Comparison of ENCODE assay signal across 21 cellular contexts in genomic region chr12:15721716-15722115, GRCh38.
DNase-seq lines count a peak whose midpoint lies in the region; FAIRE-seq and TF ChIP-seq lines count a peak whose summit lies in the region.
"Had no signal": no experiment of that assay in that cellular context is flagged by ENCODE, and none has a peak within 500 bp of the region (broad histone marks: within the 10 kb centered on the region; RNA-seq: fewer than 3 reads in every experiment).

No MANE protein-coding gene starts in this region.

- peak overlapping the region; percentile 57 for H3K4me3 ChIP-seq in adipocyte (ENCODE audit: low read length)
- H3K4me3 ChIP-seq in fibroblast of pulmonary artery (replicated peaks; ENCODE audit: low read depth, low read length) = no peak overlapping the region
- no peak overlapping the region for H3K4me3 ChIP-seq in smooth muscle cell
- H3K4me3 ChIP-seq: GM12878 had no signal

- H3K9me3 ChIP-seq in adipocyte (ENCODE audit: control insufficient read depth, low read length) (no peaks in the 10 kb centered on the region), smooth muscle cell (replicated peaks; ENCODE audit: low read depth) (no peaks in the 10 kb centered on the region)
- H3K9me3 ChIP-seq: BE2C had no signal

- no peak for TF ChIP-seq CTCF in fibroblast of pulmonary artery (IDR thresholded peaks at IDR 0.05; ENCODE audit: low read length, missing control alignments)
- TF ChIP-seq CTCF in smooth muscle cell (IDR thresholded peaks at IDR 0.05; ENCODE audit: borderline replicate concordance, insufficient read depth, poor library complexity, severe bottlenecking) = no peak
- TF ChIP-seq CTCF in GM20000 (IDR thresholded peaks at IDR 0.05; ENCODE audit: extremely low read depth, missing control alignments) = no peak

- peak; percentile 42 for DNase-seq in ELR (ENCODE audit: low read depth)
- peak; percentile 61 for DNase-seq in adipocyte (ENCODE audit: low read depth)
- peak; percentile 50 for DNase-seq in fibroblast of pulmonary artery (ENCODE audit: low read depth)
- DNase-seq in smooth muscle cell (lab: John Stamatoyannopoulos, UW; ENCODE audit: unreplicated experiment) = no peak
- DNase-seq in GM20000 (ENCODE audit: low spot score) = no peak
- DNase-seq in GM19239 (ENCODE audit: insufficient read length, low spot score) = no peak
- no peak for DNase-seq in activated T-helper 2 cell treated with anti-CD3 and anti-CD28 coated beads, Interferon-gamma antibody, Interleukin-2, Interleukin-4, amounts not matched to agents 10 μg/mL and 5 μg/mL and 100 μg/mL, durations not matched to agents 14 hours and 24 hours and 36 hours (ENCODE audit: low spot score)
- DNase-seq: activated CD8-positive, alpha-beta T cell treated with anti-CD3 and anti-CD28 coated beads, Interleukin-2, amount 10 ng/mL, durations not matched to agents 7 days and 5 days; activated T-cell treated with anti-CD3 and anti-CD28 coated beads, Interleukin-2, amount 50 U/mL, for 48 hours; BE2C; GF-D8; kidney glomerular epithelial cell; midbrain; NCI-H1417; NCI-H2171; SIG-M5; stimulated activated naive CD4-positive, alpha-beta T cell had no signal

- intact Hi-C loops in activated T-helper 2 cell treated with anti-CD3 and anti-CD28 coated beads, Interferon-gamma antibody, Interleukin-2, Interleukin-4, amounts not matched to agents 10 μg/mL and 5 μg/mL and 100 μg/mL, durations not matched to agents 14 hours and 24 hours and 36 hours (cut with micrococcal nuclease) = no loop called here

- no peaks in the 10 kb centered on the region for H4K20me1 ChIP-seq in smooth muscle cell (ENCODE audit: low read depth)

- H3K36me3 ChIP-seq in adipocyte (ENCODE audit: control insufficient read depth, insufficient read depth, low read length, severe bottlenecking) (peaks cover 9% of the 10 kb centered on the region), smooth muscle cell (ENCODE audit: low read depth) (no peaks in the 10 kb centered on the region)
- H3K36me3 ChIP-seq: BE2C had no signal

- no peak overlapping the region for H2AFZ ChIP-seq in smooth muscle cell (ENCODE audit: low read depth)

- H3K4me1 Mint-ChIP-seq in activated T-helper 2 cell treated with anti-CD3 and anti-CD28 coated beads, Interferon-gamma antibody, Interleukin-2, Interleukin-4, amounts not matched to agents 10 μg/mL and 5 μg/mL and 100 μg/mL, durations not matched to agents 14 hours and 24 hours and 36 hours (ENCODE audit: low read depth) = peaks cover 4% of the 10 kb centered on the region

- peaks cover 14% of the 10 kb centered on the region for H3K27me3 Mint-ChIP-seq in activated T-helper 2 cell treated with anti-CD3 and anti-CD28 coated beads, Interferon-gamma antibody, Interleukin-2, Interleukin-4, amounts not matched to agents 10 μg/mL and 5 μg/mL and 100 μg/mL, durations not matched to agents 14 hours and 24 hours and 36 hours (ENCODE audit: low read depth)
- H3K27me3 Mint-ChIP-seq: type B pancreatic cell had no signal

- FAIRE-seq in GM19239 (lab: Jason Lieb, UNC) = no peak
- FAIRE-seq: bronchial epithelial cell, GM12878 had no signal

- peak overlapping the region; percentile 77 for H3K27ac ChIP-seq in smooth muscle cell (ENCODE audit: low read depth)

- peaks cover 7% of the 10 kb centered on the region for H3F3A ChIP-seq in smooth muscle cell (ENCODE audit: low read depth)

- H3K27me3 ChIP-seq in adipocyte (replicated peaks; ENCODE audit: control insufficient read depth, insufficient read depth, low read length) (no peaks in the 10 kb centered on the region), smooth muscle cell (ENCODE audit: low read depth) (no peaks in the 10 kb centered on the region)

- no peak overlapping the region for H3K4me3 Mint-ChIP-seq in activated T-helper 2 cell treated with anti-CD3 and anti-CD28 coated beads, Interferon-gamma antibody, Interleukin-2, Interleukin-4, amounts not matched to agents 10 μg/mL and 5 μg/mL and 100 μg/mL, durations not matched to agents 14 hours and 24 hours and 36 hours (ENCODE audit: low read depth)
- H3K4me3 Mint-ChIP-seq: activated CD8-positive, alpha-beta T cell treated with anti-CD3 and anti-CD28 coated beads, Interleukin-2, amount 10 ng/mL, durations not matched to agents 7 days and 5 days; activated naive CD8-positive, alpha-beta T cell; type B pancreatic cell had no signal

- H3K9ac ChIP-seq in adipocyte (ENCODE audit: low read length) (peak overlapping the region; percentile 66), smooth muscle cell (ENCODE audit: low read depth) (no peak overlapping the region)

- H3K9me3 Mint-ChIP-seq in activated T-helper 2 cell treated with anti-CD3 and anti-CD28 coated beads, Interferon-gamma antibody, Interleukin-2, Interleukin-4, amounts not matched to agents 10 μg/mL and 5 μg/mL and 100 μg/mL, durations not matched to agents 14 hours and 24 hours and 36 hours = no peaks in the 10 kb centered on the region
- H3K9me3 Mint-ChIP-seq: type B pancreatic cell had no signal

- H3K36me3 Mint-ChIP-seq in activated T-helper 2 cell treated with anti-CD3 and anti-CD28 coated beads, Interferon-gamma antibody, Interleukin-2, Interleukin-4, amounts not matched to agents 10 μg/mL and 5 μg/mL and 100 μg/mL, durations not matched to agents 14 hours and 24 hours and 36 hours (ENCODE audit: low read depth) = no peaks in the 10 kb centered on the region
- H3K36me3 Mint-ChIP-seq: activated naive CD8-positive, alpha-beta T cell had no signal

- H3K4me2 ChIP-seq in smooth muscle cell = peak overlapping the region; percentile 24

- H3K27ac Mint-ChIP-seq in activated T-helper 2 cell treated with anti-CD3 and anti-CD28 coated beads, Interferon-gamma antibody, Interleukin-2, Interleukin-4, amounts not matched to agents 10 μg/mL and 5 μg/mL and 100 μg/mL, durations not matched to agents 14 hours and 24 hours and 36 hours = no peak overlapping the region
- H3K27ac Mint-ChIP-seq: activated CD8-positive, alpha-beta T cell treated with anti-CD3 and anti-CD28 coated beads, Interleukin-2, amount 10 ng/mL, durations not matched to agents 7 days and 5 days; activated naive CD8-positive, alpha-beta T cell; type B pancreatic cell had no signal

- H3K79me2 ChIP-seq in smooth muscle cell (ENCODE audit: low read depth) = peaks cover 39% of the 10 kb centered on the region

- H3K4me1 ChIP-seq in adipocyte (ENCODE audit: control insufficient read depth, insufficient read depth, low read length) = peaks cover 67% of the 10 kb centered on the region
- peaks cover 16% of the 10 kb centered on the region for H3K4me1 ChIP-seq in smooth muscle cell (ENCODE audit: low read depth)
- H3K4me1 ChIP-seq: BE2C had no signal

Comparison
In these comparisons a context has a peak if more than half of its experiments do, and no peak if none do; other contexts are left out.
1. DNase-seq: peak in ELR (single experiment), adipocyte (single experiment) and fibroblast of pulmonary artery (single experiment); none in smooth muscle cell (single experiment), GM20000 (single experiment), GM19239 (single experiment) and activated T-helper 2 cell treated with anti-CD3 and anti-CD28 coated beads, Interferon-gamma antibody, Interleukin-2, Interleukin-4, amounts not matched to agents 10 μg/mL and 5 μg/mL and 100 μg/mL, durations not matched to agents 14 hours and 24 hours and 36 hours (single experiment).